Comparison of ENCODE assay signal across 20 cellular contexts in the genomic region with DNA sequence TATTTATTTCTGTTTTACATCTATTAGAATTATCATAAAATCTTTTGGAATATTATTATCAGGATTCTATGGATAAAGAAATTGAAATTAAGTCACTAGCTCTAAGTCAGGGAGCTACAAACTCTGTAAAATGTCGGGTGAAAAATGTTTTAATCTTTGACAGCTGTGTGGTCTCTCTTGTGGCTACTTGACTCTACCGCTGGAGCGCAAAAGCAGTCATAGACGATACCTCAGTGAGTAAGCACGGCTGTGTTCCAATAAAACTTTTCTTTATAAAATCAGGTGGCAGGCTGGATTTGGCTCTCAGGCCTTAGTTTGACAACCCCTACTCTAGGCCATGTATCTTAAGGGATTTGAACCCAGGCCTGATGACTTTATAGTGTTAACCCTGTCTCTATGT.
"Had no signal": no experiment of that assay in that cellular context is flagged by ENCODE, and none has a peak within 500 bp of the region (broad histone marks: within the 10 kb centered on the region; RNA-seq: fewer than 3 reads in every experiment).

No MANE protein-coding gene starts in this region.

- H3K27ac ChIP-seq: cardiac muscle cell, esophagus squamous epithelium, foreskin keratinocyte, heart left ventricle, sigmoid colon, vagina had no signal

- H3K27me3 ChIP-seq: cardiac muscle cell, esophagus squamous epithelium, foreskin keratinocyte, heart left ventricle, sigmoid colon, vagina had no signal

- H3K27ac Mint-ChIP-seq: activated CD4-positive, alpha-beta memory T cell treated with anti-CD3 and anti-CD28 coated beads for 36 hours; activated naive CD8-positive, alpha-beta T cell treated with anti-CD3 and anti-CD28 coated beads for 36 hours; natural killer cell; T-helper 2 cell treated with Interferon-gamma antibody and Interleukin-4, amounts not matched to agents 5 μg/mL and 100 μg/mL, for 36 hours had no signal

- H3K4me1 Mint-ChIP-seq: activated naive CD8-positive, alpha-beta T cell treated with anti-CD3 and anti-CD28 coated beads for 36 hours; natural killer cell had no signal

- H3K4me3 Mint-ChIP-seq: activated CD4-positive, alpha-beta memory T cell treated with anti-CD3 and anti-CD28 coated beads for 36 hours; activated naive CD8-positive, alpha-beta T cell treated with anti-CD3 and anti-CD28 coated beads for 36 hours; natural killer cell; T-helper 2 cell treated with Interferon-gamma antibody and Interleukin-4, amounts not matched to agents 5 μg/mL and 100 μg/mL, for 36 hours had no signal

- H3K36me3 Mint-ChIP-seq: activated CD4-positive, alpha-beta memory T cell treated with anti-CD3 and anti-CD28 coated beads for 36 hours; activated naive CD8-positive, alpha-beta T cell treated with anti-CD3 and anti-CD28 coated beads for 36 hours; natural killer cell had no signal

- H3K4me3 ChIP-seq: cardiac muscle cell, esophagus squamous epithelium, heart left ventricle, mucosa of descending colon, sigmoid colon, vagina had no signal

- H3K4me1 ChIP-seq: foreskin keratinocyte had no signal

- H3K36me3 ChIP-seq: cardiac muscle cell, esophagus squamous epithelium, heart left ventricle, sigmoid colon, vagina had no signal

- H3K9me3 ChIP-seq: esophagus squamous epithelium, heart left ventricle, mucosa of descending colon, sigmoid colon, vagina had no signal

- ATAC-seq: foreskin keratinocyte; heart left ventricle; left lobe of liver; mucosa of descending colon; natural killer cell; stimulated activated naive CD8-positive, alpha-beta T cell treated with anti-CD3 and anti-CD28 coated beads, Interleukin-15, Interleukin-2, amounts not matched to agents 100 U/mL and 50 U/mL, for 24 hours had no signal

- H3K9me3 Mint-ChIP-seq: activated CD4-positive, alpha-beta memory T cell treated with anti-CD3 and anti-CD28 coated beads for 36 hours; activated naive CD8-positive, alpha-beta T cell treated with anti-CD3 and anti-CD28 coated beads for 36 hours; natural killer cell; T-helper 2 cell treated with Interferon-gamma antibody and Interleukin-4, amounts not matched to agents 5 μg/mL and 100 μg/mL, for 36 hours had no signal

- DNase-seq: activated CD4-positive, alpha-beta memory T cell treated with anti-CD3 and anti-CD28 coated beads for 36 hours; activated CD4-positive, alpha-beta T cell treated with anti-CD3 and anti-CD28 coated beads for 1 hour; activated gamma-delta T cell treated with Interleukin-2 at 50 U/mL for 16 hours; activated naive CD8-positive, alpha-beta T cell treated with anti-CD3 and anti-CD28 coated beads for 36 hours; activated T-cell treated with anti-CD3 and anti-CD28 coated beads, Interleukin-2, amount 50 U/mL, for 48 hours; esophagus squamous epithelium; heart left ventricle; islet precursor cell; mammary epithelial cell; mucosa of descending colon; natural killer cell; sigmoid colon; stimulated activated CD4-positive, alpha-beta T cell treated with anti-CD3 and anti-CD28 coated beads, Interleukin-4, amount 100 ng/mL, for 1 hour; stimulated activated CD8-positive, alpha-beta memory T cell treated with anti-CD3 and anti-CD28 coated beads, Interleukin-4, amount 100 ng/mL, for 48 hours; stimulated activated naive CD8-positive, alpha-beta T cell treated with anti-CD3 and anti-CD28 coated beads, Interleukin-15, Interleukin-2, amounts not matched to agents 100 U/mL and 50 U/mL, for 24 hours had no signal
